ENCODE assay signal across 9 cellular contexts in the genomic region with DNA sequence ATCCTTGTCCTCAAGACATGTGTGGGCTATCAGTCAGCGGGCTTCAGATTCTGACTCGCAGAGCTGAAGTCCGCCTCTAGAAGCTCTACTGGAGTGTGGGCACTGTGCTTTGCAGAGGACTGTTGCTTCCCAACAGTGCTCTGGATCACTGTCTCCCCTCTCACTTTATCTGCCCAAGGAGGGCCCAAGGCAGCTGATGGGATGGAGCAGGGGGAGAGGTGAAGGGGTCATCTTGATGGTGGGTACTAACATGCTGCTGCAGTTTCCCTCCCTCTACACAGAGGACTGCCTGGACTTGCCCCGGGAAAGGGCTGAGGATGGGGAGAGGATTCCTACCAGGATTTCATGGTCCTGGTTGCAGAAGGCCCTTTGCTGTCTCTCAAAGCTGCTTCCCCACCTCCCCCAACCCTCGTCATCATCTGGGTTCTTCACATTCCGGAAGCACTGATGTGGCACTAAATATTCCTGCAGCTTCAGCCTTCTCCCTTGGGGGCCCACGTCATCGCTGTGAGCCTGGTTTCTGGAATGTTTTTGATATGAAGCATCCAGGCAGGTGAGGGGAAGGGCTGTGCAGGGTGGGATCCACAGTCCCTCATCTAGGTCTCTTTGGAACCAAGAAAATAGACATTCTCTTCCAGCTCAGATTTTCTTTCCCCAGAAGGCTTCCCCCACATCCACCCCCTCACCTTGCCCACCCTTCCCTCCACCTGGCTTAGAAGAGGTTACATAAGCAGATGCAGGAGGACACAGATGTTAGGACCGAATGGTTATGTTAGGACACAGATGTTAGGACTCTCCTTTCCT. TPM values are rescaled to one million over a fixed set of nuclear protein-coding genes. Genes with fewer than 3 reads are reported as not detected.
A peak's percentile ranks its signal among the peaks of the same experiment; 100 is the strongest.
DNase-seq lines count a peak whose midpoint lies in the region; ATAC-seq, FAIRE-seq and TF ChIP-seq lines count a peak whose summit lies in the region.
"Had no signal": no experiment of that assay in that cellular context is flagged by ENCODE, and none has a peak within 500 bp of the region (broad histone marks: within the 10 kb centered on the region; RNA-seq: fewer than 3 reads in every experiment).

No MANE protein-coding gene starts in this region.

- H3K9ac ChIP-seq in astrocyte (ENCODE audit: low read length) = peak overlapping the region; percentile 84

- H3K27me3 Mint-ChIP-seq in astrocyte (ENCODE audit: low read depth, unreplicated experiment) = no peaks in the 10 kb centered on the region

- peaks cover 2% of the 10 kb centered on the region for H3K9me3 Mint-ChIP-seq in astrocyte (ENCODE audit: unreplicated experiment)

- peak; percentile 52 for FAIRE-seq in astrocyte (lab: Jason Lieb, UNC)

- peaks cover 6% of the 10 kb centered on the region for H3K79me2 ChIP-seq in astrocyte (ENCODE audit: insufficient read depth, low read length)

- H3K27ac ChIP-seq in astrocyte (ENCODE audit: low read depth, low read length) = peak overlapping the region; percentile 100

- H3K9me3 ChIP-seq in BE2C = no peaks in the 10 kb centered on the region
- H3K9me3 ChIP-seq in astrocyte (ENCODE audit: insufficient read depth, low read depth, low read length) = no peaks in the 10 kb centered on the region

- H3K27me3 ChIP-seq in BE2C (no peaks in the 10 kb centered on the region), astrocyte (ENCODE audit: insufficient read depth, low read length) (no peaks in the 10 kb centered on the region)

- peak overlapping the region; percentile 100 for H3K27ac Mint-ChIP-seq in astrocyte (ENCODE audit: unreplicated experiment)

- intact Hi-C loops in left colon (cut with DNase I, micrococcal nuclease) = no loop called here

- ATAC-seq in GM21717 (IDR thresholded peaks at IDR 0.05; ENCODE audit: unreplicated experiment) (no peak), HG02798 (IDR thresholded peaks at IDR 0.05; ENCODE audit: poor library complexity, unreplicated experiment) (no peak), left colon (no peak), HG02623 (IDR thresholded peaks at IDR 0.05; ENCODE audit: unreplicated experiment) (no peak)

- no peak for TF ChIP-seq CTCF in BE2C (IDR thresholded peaks at IDR 0.05; ENCODE audit: low read depth, low read length)
- TF ChIP-seq CTCF in astrocyte (IDR thresholded peaks at IDR 0.05; ENCODE audit: insufficient read depth, low read depth, low read length) = no peak

- H4K20me1 ChIP-seq in astrocyte (ENCODE audit: insufficient read depth, low read length) = no peaks in the 10 kb centered on the region

- peaks cover 25% of the 10 kb centered on the region for H3K4me1 ChIP-seq in BE2C
- H3K4me1 ChIP-seq in astrocyte (ENCODE audit: insufficient read depth, low read length) = peaks cover 61% of the 10 kb centered on the region

- no peak overlapping the region for H2AFZ ChIP-seq in astrocyte (ENCODE audit: low read depth, low read length)

- DNase-seq in BE2C (peak; percentile 79), HT1080 (ENCODE audit: low read depth) (peak; percentile 95), astrocyte (ENCODE audit: low read depth) (peak; percentile 97), kidney tubule cell (ENCODE audit: low spot score) (peak; percentile 99), left colon (no peak)

- peaks cover 5% of the 10 kb centered on the region for H3K36me3 Mint-ChIP-seq in astrocyte (ENCODE audit: low read depth, unreplicated experiment)

- peak overlapping the region; percentile 74 for H3K4me2 ChIP-seq in astrocyte (ENCODE audit: low read length)

- H3K36me3 ChIP-seq in BE2C = no peaks in the 10 kb centered on the region
- peaks cover 6% of the 10 kb centered on the region for H3K36me3 ChIP-seq in astrocyte (ENCODE audit: insufficient read depth, low read length)

- peak overlapping the region; percentile 27 for H3K4me3 Mint-ChIP-seq in astrocyte (ENCODE audit: unreplicated experiment)

- H3K4me3 ChIP-seq in BE2C (ENCODE audit: low read depth, low read length) (no peak overlapping the region), astrocyte (ENCODE audit: insufficient read depth, low read depth, low read length) (no peak overlapping the region)

- peaks cover 77% of the 10 kb centered on the region for H3K4me1 Mint-ChIP-seq in astrocyte (ENCODE audit: low read depth, unreplicated experiment)

RNA-seq across cellular contexts. Expression of a gene that starts 23.2 kb away (rescaled TPM):
- 0.66 TPM for polyA plus RNA-seq in BE2C (2012; ENCODE audit: insufficient read depth, insufficient read length, low read depth)
- 1.8 and 2.2 TPM in 2 replicates for total RNA-seq in HT1080 (2014; rRNA removed; shearing (Covaris generic))
- 4.7 TPM in 2 replicates for polyA plus RNA-seq in HT1080 (2015; cell fraction: cytosol; rRNA removed)
- 10.2 and 11.0 TPM in 2 replicates for polyA plus RNA-seq in HT1080 (2015; cell fraction: nucleus; rRNA removed)
- total RNA-seq in astrocyte (35.3 and 49.4 TPM in 2 replicates), left colon (10 to 100 TPM; 27.7 to 29.2 TPM)

RNA-seq across cellular contexts. Expression of a gene that starts 58.3 kb away (rescaled TPM):
- polyA plus RNA-seq in BE2C (2012; ENCODE audit: insufficient read depth, insufficient read length, low read depth) = 3.2 TPM
- not detected in 2 replicates for total RNA-seq in HT1080 (2014; rRNA removed; shearing (Covaris generic))
- not detected in 2 replicates for polyA plus RNA-seq in HT1080 (2015; cell fraction: cytosol; rRNA removed)
- not detected in 2 replicates for polyA plus RNA-seq in HT1080 (2015; cell fraction: nucleus; rRNA removed)
- total RNA-seq in astrocyte (0.39 and 0.50 TPM in 2 replicates), left colon (under 1 TPM; 0.40 to 0.59 TPM)
- total RNA-seq: activated CD8-positive, alpha-beta memory T cell treated with anti-CD3 and anti-CD28 coated beads for 36 hours had no signal

Comparison
In these comparisons a context has a peak if more than half of its experiments do, and no peak if none do; other contexts are left out.
1. DNase-seq: peak in BE2C (single experiment), HT1080 (single experiment), astrocyte (single experiment) and kidney tubule cell (single experiment); none in left colon (0 of 2).